Comparison of ENCODE assay signal across 18 cellular contexts in genomic region chr21:44969066-44969649, GRCh38. TPM values are rescaled to one million over a fixed set of nuclear protein-coding genes. Genes with fewer than 3 reads are reported as not detected.
DNase-seq lines count a peak whose midpoint lies in the region; FAIRE-seq and TF ChIP-seq lines count a peak whose summit lies in the region.
"Had no signal": no experiment of that assay in that cellular context is flagged by ENCODE, and none has a peak within 500 bp of the region (broad histone marks: within the 10 kb centered on the region; RNA-seq: fewer than 3 reads in every experiment).

No MANE protein-coding gene starts in this region.

- H3K9me3 ChIP-seq in WERI-Rb-1 (ENCODE audit: severe bottlenecking) = no peaks in the 10 kb centered on the region
- no peaks in the 10 kb centered on the region for H3K9me3 ChIP-seq in kidney (ENCODE audit: control insufficient read depth in 1 of 2, low read length in 2 of 2)
- no peaks in the 10 kb centered on the region for H3K9me3 ChIP-seq in smooth muscle cell (replicated peaks; ENCODE audit: low read depth)
- H3K9me3 ChIP-seq: ascending aorta, thyroid gland had no signal

- peaks cover 2% of the 10 kb centered on the region for H3K79me2 ChIP-seq in smooth muscle cell (ENCODE audit: low read depth)

- CTCF ChIA-PET in activated CD4-positive, alpha-beta T cell treated with anti-CD3 and anti-CD28 coated beads, Interleukin-2, amount 10 ng/mL, durations not matched to agents 7 days and 5 days (lab: Charles Lee) = no interaction called here

- peak overlapping the region; percentile 14 for H3K27ac Mint-ChIP-seq in activated CD4-positive, alpha-beta T cell treated with anti-CD3 and anti-CD28 coated beads, Interleukin-2, amount 10 ng/mL, durations not matched to agents 7 days and 5 days
- H3K27ac Mint-ChIP-seq: activated CD4-positive, alpha-beta T cell treated with anti-CD3 and anti-CD28 coated beads for 36 hours had no signal

- H3F3A ChIP-seq in smooth muscle cell (ENCODE audit: low read depth) = peaks cover 11% of the 10 kb centered on the region

- TF ChIP-seq CTCF in WERI-Rb-1 (IDR thresholded peaks at IDR 0.05; ENCODE audit: low read depth, low read length) = no peak
- TF ChIP-seq CTCF in kidney (IDR thresholded peaks at IDR 0.05; ENCODE audit: borderline replicate concordance, extremely low read depth, insufficient read depth) = no peak
- no peak for TF ChIP-seq CTCF in smooth muscle cell (IDR thresholded peaks at IDR 0.05; ENCODE audit: borderline replicate concordance, insufficient read depth, poor library complexity, severe bottlenecking)

- no peak for FAIRE-seq in kidney (lab: Jason Lieb, UNC)
- FAIRE-seq: GM12878 had no signal

- no peak overlapping the region for H3K4me3 ChIP-seq in WERI-Rb-1 (ENCODE audit: low read depth, low read length)
- no peak overlapping the region for H3K4me3 ChIP-seq in kidney (ENCODE audit: low read length in 2 of 2)
- H3K4me3 ChIP-seq in smooth muscle cell = no peak overlapping the region
- H3K4me3 ChIP-seq: ascending aorta, GM12878, thyroid gland had no signal

- H3K27me3 ChIP-seq in WERI-Rb-1 (ENCODE audit: insufficient read depth, low read depth, severe bottlenecking) = no peaks in the 10 kb centered on the region
- H3K27me3 ChIP-seq in smooth muscle cell (ENCODE audit: low read depth) = no peaks in the 10 kb centered on the region
- H3K27me3 ChIP-seq: ascending aorta, thyroid gland had no signal

- POLR2A ChIA-PET in activated CD4-positive, alpha-beta T cell treated with anti-CD3 and anti-CD28 coated beads, Interleukin-2, amount 10 ng/mL, durations not matched to agents 7 days and 5 days (lab: Charles Lee) = no interaction called here

- H3K27ac ChIP-seq in WERI-Rb-1 (peak overlapping the region; percentile 81), kidney (ENCODE audit: low read depth in 2 of 2, low read length in 2 of 2) (peak overlapping the region; percentile 7 to 60), smooth muscle cell (ENCODE audit: low read depth) (peak overlapping the region; percentile 81)
- H3K27ac ChIP-seq: KMS-11, thyroid gland had no signal

- H3K4me1 Mint-ChIP-seq in activated CD4-positive, alpha-beta T cell treated with anti-CD3 and anti-CD28 coated beads, Interleukin-2, amount 10 ng/mL, durations not matched to agents 7 days and 5 days = peaks cover 43% of the 10 kb centered on the region

- intact Hi-C loops in kidney (cut with DNase I) = no loop called here

- no peak overlapping the region for H3K4me3 Mint-ChIP-seq in activated CD4-positive, alpha-beta T cell treated with anti-CD3 and anti-CD28 coated beads, Interleukin-2, amount 10 ng/mL, durations not matched to agents 7 days and 5 days
- H3K4me3 Mint-ChIP-seq: activated CD4-positive, alpha-beta T cell treated with anti-CD3 and anti-CD28 coated beads for 36 hours had no signal

- peaks cover 59% of the 10 kb centered on the region for H3K36me3 ChIP-seq in WERI-Rb-1
- peaks cover 0 to 3% of the 10 kb centered on the region in 2 donors for H3K36me3 ChIP-seq in kidney (ENCODE audit: control insufficient read depth in 1 of 2, insufficient read depth in 2 of 2, low read length in 2 of 2)
- no peaks in the 10 kb centered on the region for H3K36me3 ChIP-seq in smooth muscle cell (ENCODE audit: low read depth)
- H3K36me3 ChIP-seq: thyroid gland had no signal

- H3K9ac ChIP-seq in kidney (ENCODE audit: low read length in 2 of 2) (no peak overlapping the region), smooth muscle cell (ENCODE audit: low read depth) (no peak overlapping the region)
- H3K9ac ChIP-seq: KMS-11 had no signal

- no peaks in the 10 kb centered on the region for H3K27me3 Mint-ChIP-seq in activated CD4-positive, alpha-beta T cell treated with anti-CD3 and anti-CD28 coated beads, Interleukin-2, amount 10 ng/mL, durations not matched to agents 7 days and 5 days
- H3K27me3 Mint-ChIP-seq: activated CD4-positive, alpha-beta T cell treated with anti-CD3 and anti-CD28 coated beads for 36 hours had no signal

- H3K4me2 ChIP-seq in smooth muscle cell = peak overlapping the region; percentile 70
- H3K4me2 ChIP-seq: KMS-11 had no signal

- H4K20me1 ChIP-seq in smooth muscle cell (ENCODE audit: low read depth) = no peaks in the 10 kb centered on the region

- WGBS in smooth muscle cell (ENCODE audit: low lambda C conversion rate) = 82% methylated on average over 18 of the region's 18 CpGs

- no peak overlapping the region for H2AFZ ChIP-seq in smooth muscle cell (ENCODE audit: low read depth)

- H3K9me3 Mint-ChIP-seq in activated CD4-positive, alpha-beta T cell treated with anti-CD3 and anti-CD28 coated beads, Interleukin-2, amount 10 ng/mL, durations not matched to agents 7 days and 5 days = peaks cover 2% of the 10 kb centered on the region

- H3K4me1 ChIP-seq in kidney (ENCODE audit: control insufficient read depth in 1 of 2, insufficient read depth in 1 of 2, low read depth in 1 of 2, low read length in 2 of 2) = peaks cover 0 to 25% of the 10 kb centered on the region in 2 donors
- peaks cover 18% of the 10 kb centered on the region for H3K4me1 ChIP-seq in smooth muscle cell (ENCODE audit: low read depth)

- no peak for DNase-seq in activated CD4-positive, alpha-beta T cell treated with anti-CD3 and anti-CD28 coated beads, Interleukin-2, amount 10 ng/mL, durations not matched to agents 7 days and 5 days
- no peak for DNase-seq in activated CD4-positive, alpha-beta T cell treated with anti-CD3 and anti-CD28 coated beads, Interleukin-2, amount 50 U/mL, for 1 hour
- no peak for DNase-seq in WERI-Rb-1
- no peak for DNase-seq in kidney
- no peak for DNase-seq in smooth muscle cell (lab: John Stamatoyannopoulos, UW; ENCODE audit: unreplicated experiment)
- DNase-seq in occipital lobe (lab: John Stamatoyannopoulos, UW) = no peak
- DNase-seq in GM19238 (ENCODE audit: insufficient read length, low spot score) = no peak
- DNase-seq in activated T-cell treated with anti-CD3 and anti-CD28 coated beads, Interleukin-2, amount 50 U/mL, for 48 hours = no peak
- DNase-seq: 8988T; activated CD4-positive, alpha-beta T cell treated with anti-CD3 and anti-CD28 coated beads for 36 hours; effector CD4-positive, alpha-beta T cell; midbrain; NCI-H187 treated with DMSO at 0.1 percent for 48 hours; NCI-H748 treated with DMSO at 0.1 percent for 48 hours; thyroid gland had no signal

- peaks cover 15% of the 10 kb centered on the region for H3K36me3 Mint-ChIP-seq in activated CD4-positive, alpha-beta T cell treated with anti-CD3 and anti-CD28 coated beads, Interleukin-2, amount 10 ng/mL, durations not matched to agents 7 days and 5 days (ENCODE audit: low read depth)

RNA-seq across cellular contexts. Expression of gene SLX9, which starts 29.3 kb away (rescaled TPM):
- total RNA-seq in activated CD4-positive, alpha-beta T cell treated with anti-CD3 and anti-CD28 coated beads, Interleukin-2, amount 10 ng/mL, durations not matched to agents 7 days and 5 days = 10 to 100 TPM; 32.7 to 39.8 TPM
- total RNA-seq in kidney (27.1 TPM), smooth muscle cell (13.9 and 15.9 TPM in 2 replicates), occipital lobe (6.1 TPM)
- polyA plus RNA-seq in kidney (ENCODE audit: insufficient read depth, low read depth, low replicate concordance) (35.1 TPM), smooth muscle cell (26.6 and 32.7 TPM in 2 replicates)

RNA-seq across cellular contexts. Expression of gene ITGB2, which starts 48.5 kb away (rescaled TPM):
- total RNA-seq in activated CD4-positive, alpha-beta T cell treated with anti-CD3 and anti-CD28 coated beads, Interleukin-2, amount 10 ng/mL, durations not matched to agents 7 days and 5 days = 100 to 1,000 TPM; 439 to 500 TPM
- 111 TPM for total RNA-seq in kidney
- 9.5 TPM for polyA plus RNA-seq in kidney (ENCODE audit: insufficient read depth, low read depth, low replicate concordance)
- 0.18 TPM in 1 of 2 replicates, not detected in the other for total RNA-seq in smooth muscle cell
- polyA plus RNA-seq in smooth muscle cell = 0.86 and 1.0 TPM in 2 replicates
- total RNA-seq in occipital lobe = 9.2 TPM

Comparison
In these comparisons a context has a peak if more than half of its experiments do, and no peak if none do; other contexts are left out.
1. RNA of gene ITGB2, which starts 48.5 kb away (total RNA-seq): 439 to 500 TPM in activated CD4-positive, alpha-beta T cell treated with anti-CD3 and anti-CD28 coated beads, Interleukin-2, amount 10 ng/mL, durations not matched to agents 7 days and 5 days and 111 TPM in kidney (single experiment); 9.2 TPM in occipital lobe (single experiment) and 0.18 TPM in smooth muscle cell; every median in the first group is over 10 times any median in the second.
2. Peak in every context shown above with its lines, with median percentiles within 50 percentile points of each other: H3K27ac ChIP-seq.